In the genomic region with DNA sequence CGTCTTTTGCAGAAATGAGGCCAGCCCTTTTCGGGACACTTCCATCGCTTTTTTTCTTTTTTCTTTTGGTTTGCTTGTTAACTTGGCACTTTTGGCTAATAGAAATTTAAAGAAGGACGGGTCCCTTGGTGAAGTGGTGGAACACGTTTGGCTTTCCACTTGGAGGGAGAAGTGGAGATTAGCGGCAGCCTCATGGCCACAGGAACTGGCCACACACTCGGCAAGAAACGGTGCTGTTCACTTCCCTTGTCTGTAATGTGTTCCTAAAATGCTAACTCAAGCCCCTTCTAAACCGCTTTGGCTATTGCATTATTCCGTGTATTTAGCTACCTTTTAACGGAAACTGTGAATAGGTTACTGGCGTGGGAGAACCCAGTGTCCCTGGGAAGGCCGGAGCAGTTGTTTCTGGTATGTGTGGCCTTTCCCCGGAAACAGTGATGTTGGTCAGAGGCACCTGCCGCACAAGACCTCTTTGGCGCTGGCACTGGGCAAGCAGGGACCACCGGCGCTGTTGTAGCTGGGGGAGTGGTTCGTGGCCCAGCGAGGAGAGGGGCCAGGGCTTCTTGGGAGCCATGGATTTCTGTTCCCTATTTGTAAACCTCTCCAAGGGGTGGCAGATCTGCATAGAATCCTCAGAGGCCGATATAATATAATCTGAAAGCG, we compare ENCODE assay signal across 8 cellular contexts. TPM values are rescaled to one million over a fixed set of nuclear protein-coding genes. Genes with fewer than 3 reads are reported as not detected.
DNase-seq lines count a peak whose midpoint lies in the region; ATAC-seq and TF ChIP-seq lines count a peak whose summit lies in the region.

No MANE protein-coding gene starts in this region.

- H3K9me3 Mint-ChIP-seq in activated naive CD8-positive, alpha-beta T cell (ENCODE audit: low read depth), result no peaks in the 10 kb centered on the region
- no peaks in the 10 kb centered on the region for H3K9me3 Mint-ChIP-seq in activated naive CD8-positive, alpha-beta T cell treated with anti-CD3 and anti-CD28 coated beads for 36 hours

- ATAC-seq in upper lobe of left lung (ENCODE audit: low FRiP score in 2 of 2) (no peak), GM19324 (IDR thresholded peaks at IDR 0.05; ENCODE audit: low FRiP score, unreplicated experiment) (no peak), GM21390 (IDR thresholded peaks at IDR 0.05; ENCODE audit: unreplicated experiment) (no peak)

- no peak overlapping the region for H3K27ac ChIP-seq in brain microvascular endothelial cell
- peak overlapping the region in 1 of 4 donors; percentile 22 for H3K27ac ChIP-seq in upper lobe of left lung

- no peak overlapping the region for H3K27ac Mint-ChIP-seq in activated naive CD8-positive, alpha-beta T cell
- H3K27ac Mint-ChIP-seq in activated naive CD8-positive, alpha-beta T cell treated with anti-CD3 and anti-CD28 coated beads for 36 hours, result no peak overlapping the region

- in situ Hi-C loops in brain microvascular endothelial cell (cut with HindIII; ENCODE audit: low pct_ligation_motif_present, low sequenced_read_pairs), result no loop called here

- H3K27me3 Mint-ChIP-seq in activated naive CD8-positive, alpha-beta T cell, result peaks cover 32% of the 10 kb centered on the region
- peaks cover 49% of the 10 kb centered on the region for H3K27me3 Mint-ChIP-seq in activated naive CD8-positive, alpha-beta T cell treated with anti-CD3 and anti-CD28 coated beads for 36 hours

- peaks cover 5 to 22% (median 10%) of the 10 kb centered on the region in 4 donors for H3K4me1 ChIP-seq in upper lobe of left lung

- no peak for TF ChIP-seq EP300 in upper lobe of left lung (IDR thresholded peaks at IDR 0.05)

- DNase-seq in activated naive CD8-positive, alpha-beta T cell treated with anti-CD3 and anti-CD28 coated beads for 36 hours, result no peak
- DNase-seq in brain microvascular endothelial cell, result no peak
- DNase-seq in medulla oblongata (ENCODE audit: extremely low spot score), result peak; percentile 57
- peak in 1 of 2 donors; percentile 48 for DNase-seq in upper lobe of left lung
- DNase-seq in NCI-H345 (lab: John Stamatoyannopoulos, UW), result no peak

- no peak for TF ChIP-seq CTCF in brain microvascular endothelial cell (IDR thresholded peaks at IDR 0.05; ENCODE audit: low read depth, low read length, missing control alignments)
- TF ChIP-seq CTCF in upper lobe of left lung (IDR thresholded peaks at IDR 0.05), result no peak

- no peaks in the 10 kb centered on the region for H3K36me3 Mint-ChIP-seq in activated naive CD8-positive, alpha-beta T cell
- H3K36me3 Mint-ChIP-seq in activated naive CD8-positive, alpha-beta T cell treated with anti-CD3 and anti-CD28 coated beads for 36 hours, result no peaks in the 10 kb centered on the region

- H3K27me3 ChIP-seq in brain microvascular endothelial cell (replicated peaks), result peaks cover 15% of the 10 kb centered on the region
- H3K27me3 ChIP-seq in upper lobe of left lung, result peaks cover 0 to 13% (median 4%) of the 10 kb centered on the region in 4 donors

- H3K4me3 Mint-ChIP-seq in activated naive CD8-positive, alpha-beta T cell, result peak overlapping the region; percentile 31
- no peak overlapping the region for H3K4me3 Mint-ChIP-seq in activated naive CD8-positive, alpha-beta T cell treated with anti-CD3 and anti-CD28 coated beads for 36 hours

- 63 to 66% methylated on average over 22 of the region's 22 CpGs for WGBS in upper lobe of left lung, 2 donors

- H3K9me3 ChIP-seq in upper lobe of left lung, result no peaks in the 10 kb centered on the region

- no peak for TF ChIP-seq POLR2A in upper lobe of left lung (IDR thresholded peaks at IDR 0.05)

- no peaks in the 10 kb centered on the region for H3K36me3 ChIP-seq in brain microvascular endothelial cell (replicated peaks)
- H3K36me3 ChIP-seq in upper lobe of left lung, result no peaks in the 10 kb centered on the region

- peaks cover 11% of the 10 kb centered on the region for H3K4me1 Mint-ChIP-seq in activated naive CD8-positive, alpha-beta T cell (ENCODE audit: low read depth)
- H3K4me1 Mint-ChIP-seq in activated naive CD8-positive, alpha-beta T cell treated with anti-CD3 and anti-CD28 coated beads for 36 hours, result peaks cover 7% of the 10 kb centered on the region

- H3K4me3 ChIP-seq in brain microvascular endothelial cell (ENCODE audit: low read depth, low read length) (peak overlapping the region; percentile 44), upper lobe of left lung (peak overlapping the region in 3 of 4 donors; percentile 22 to 53 (median 51))

RNA-seq across cellular contexts. Expression of gene RAMP1, which starts 1.0 kb away (rescaled TPM):
- under 1 TPM; 0.24 to 0.25 TPM for total RNA-seq in activated naive CD8-positive, alpha-beta T cell treated with anti-CD3 and anti-CD28 coated beads for 36 hours
- 10 to 100 TPM in 3 of 6 donors, 1 to 10 TPM in 3; 3.4 to 14.4 (median 9.9) TPM for total RNA-seq in upper lobe of left lung
